Comparison of ENCODE assay signal across 13 cellular contexts in genomic region chr4:106287353-106287969, GRCh38. TPM values are rescaled to one million over a fixed set of nuclear protein-coding genes. Genes with fewer than 3 reads are reported as not detected.
DNase-seq lines count a peak whose midpoint lies in the region; ATAC-seq, FAIRE-seq and TF ChIP-seq lines count a peak whose summit lies in the region.
"Had no signal": no experiment of that assay in that cellular context is flagged by ENCODE, and none has a peak within 500 bp of the region (broad histone marks: within the 10 kb centered on the region; RNA-seq: fewer than 3 reads in every experiment).

No MANE protein-coding gene starts in this region.

- no peak overlapping the region for H2BK15ac ChIP-seq in H9 (ENCODE audit: low read depth, low read length)

- H3K36me3 Mint-ChIP-seq in H9 (ENCODE audit: insufficient read depth in 1 of 3, low read depth in 3 of 3) = peaks cover 0 to 2% (median 2%) of the 10 kb centered on the region in 3 experiments; a peak in 4 of 7 replicates
- peaks cover 33% of the 10 kb centered on the region for H3K36me3 Mint-ChIP-seq in activated naive CD8-positive, alpha-beta T cell treated with anti-CD3 and anti-CD28 coated beads, Interleukin-2, amount 50 U/mL, for 24 hours (ENCODE audit: low read depth)

- H2AK5ac ChIP-seq in H9 (ENCODE audit: insufficient read length, low read length) = no peak overlapping the region

- H2BK5ac ChIP-seq in H9 (ENCODE audit: insufficient read length, low read length) = no peak overlapping the region

- dilution Hi-C loops in endothelial cell of umbilical vein (cut with MboI; ENCODE audit: extremely low pct_ligation_motif_present, low sequenced_read_pairs) = no loop called here

- H3K27me3 Mint-ChIP-seq in H9 (ENCODE audit: low read depth) = no peaks in the 10 kb centered on the region
- no peaks in the 10 kb centered on the region for H3K27me3 Mint-ChIP-seq in activated naive CD8-positive, alpha-beta T cell treated with anti-CD3 and anti-CD28 coated beads, Interleukin-2, amount 50 U/mL, for 24 hours
- H3K27me3 Mint-ChIP-seq: dendritic cell treated with granulocyte-macrophage colony-stimulating factor and Interleukin-4, amounts not matched to agents 40 ng/mL and 50 ng/mL, for 4 days had no signal

- H3K9me3 ChIP-seq in endothelial cell of umbilical vein (replicated peaks; ENCODE audit: control insufficient read depth, insufficient read depth, low read length) (no peaks in the 10 kb centered on the region), H9 (ENCODE audit: control insufficient read depth, low read depth, low read length) (no peaks in the 10 kb centered on the region)

- peak; percentile 86 for FAIRE-seq in endothelial cell of umbilical vein (lab: Jason Lieb, UNC)
- FAIRE-seq: GM12878 had no signal

- H3K4me1 Mint-ChIP-seq in H9 = peaks cover 3 to 6% of the 10 kb centered on the region in 2 experiments; a peak in 3 of 4 replicates
- H3K4me1 Mint-ChIP-seq in activated naive CD8-positive, alpha-beta T cell treated with anti-CD3 and anti-CD28 coated beads, Interleukin-2, amount 50 U/mL, for 24 hours = no peaks in the 10 kb centered on the region

- H4K8ac ChIP-seq in H9 (replicated peaks; ENCODE audit: insufficient read length, low read depth, low read length) = no peak overlapping the region

- H2AFZ ChIP-seq in endothelial cell of umbilical vein (ENCODE audit: low read depth, low read length) (no peak overlapping the region), H9 (ENCODE audit: low read length) (no peak overlapping the region)

- no peak for ATAC-seq in left cardiac atrium
- ATAC-seq in activated naive CD8-positive, alpha-beta T cell treated with anti-CD3 and anti-CD28 coated beads, Interleukin-2, amount 50 U/mL, for 24 hours = no peak
- ATAC-seq: GM12878 had no signal

- no peak overlapping the region for H2BK12ac ChIP-seq in H9 (ENCODE audit: insufficient read length, low read depth, low read length)

- H3K36me3 ChIP-seq in endothelial cell of umbilical vein (ENCODE audit: control insufficient read depth in 2 of 2, extremely low read depth in 1 of 2, insufficient read depth in 2 of 2, low read length in 2 of 2) = no peaks in the 10 kb centered on the region

- H3K23me2 ChIP-seq in H9 (ENCODE audit: insufficient read length, low read depth, low read length, poor library complexity, severe bottlenecking) = no peaks in the 10 kb centered on the region

- H3K4me3 ChIP-seq in endothelial cell of umbilical vein (replicated peaks in 1 of 3; ENCODE audit: insufficient read depth in 1 of 3, low read depth in 1 of 3, low read length in 3 of 3) = no peak overlapping the region
- H3K4me3 ChIP-seq: GM12878 had no signal

- H3K9me3 Mint-ChIP-seq in H9 = no peaks in the 10 kb centered on the region
- peaks cover 3% of the 10 kb centered on the region for H3K9me3 Mint-ChIP-seq in activated naive CD8-positive, alpha-beta T cell treated with anti-CD3 and anti-CD28 coated beads, Interleukin-2, amount 50 U/mL, for 24 hours
- H3K9me3 Mint-ChIP-seq: dendritic cell treated with granulocyte-macrophage colony-stimulating factor and Interleukin-4, amounts not matched to agents 40 ng/mL and 50 ng/mL, for 4 days had no signal

- no peak overlapping the region for H4K5ac ChIP-seq in H9 (ENCODE audit: insufficient read length, low read depth, low read length)

- H3K4me3 Mint-ChIP-seq in H9 = no peak overlapping the region
- no peak overlapping the region for H3K4me3 Mint-ChIP-seq in activated naive CD8-positive, alpha-beta T cell treated with anti-CD3 and anti-CD28 coated beads, Interleukin-2, amount 50 U/mL, for 24 hours
- H3K4me3 Mint-ChIP-seq: dendritic cell treated with granulocyte-macrophage colony-stimulating factor and Interleukin-4, amounts not matched to agents 40 ng/mL and 50 ng/mL, for 4 days had no signal

- no peak overlapping the region for H2BK120ac ChIP-seq in H9 (ENCODE audit: low read depth, low read length, poor library complexity, severe bottlenecking)

- CTCF ChIA-PET in endothelial cell of umbilical vein (lab: Charles Lee) = interaction anchor here (1.2 kb wide), 1 partner anchor 78 kb away, joined by 3 read pairs; no protein-coding TSS in a partner anchor

- H3K56ac ChIP-seq in H9 (ENCODE audit: insufficient read length, low read depth, low read length) = no peak overlapping the region

- H3K27ac ChIP-seq in endothelial cell of umbilical vein (ENCODE audit: insufficient read depth, low read depth, low read length) = peak overlapping the region; percentile 79
- H3K27ac ChIP-seq in H9 (ENCODE audit: insufficient read length, low read depth, low read length) = no peak overlapping the region

- no peak overlapping the region for H4K91ac ChIP-seq in H9 (ENCODE audit: insufficient read length, low read depth, low read length)

- H3T11ph ChIP-seq in H9 (ENCODE audit: low read length) = no peak overlapping the region

- H3K27ac Mint-ChIP-seq in H9 = peak overlapping the region in 1 of 3 experiments; percentile 28; a peak in 1 of 7 replicates
- no peak overlapping the region for H3K27ac Mint-ChIP-seq in activated naive CD8-positive, alpha-beta T cell treated with anti-CD3 and anti-CD28 coated beads, Interleukin-2, amount 50 U/mL, for 24 hours
- H3K27ac Mint-ChIP-seq: dendritic cell treated with granulocyte-macrophage colony-stimulating factor and Interleukin-4, amounts not matched to agents 40 ng/mL and 50 ng/mL, for 4 days had no signal

- H3K79me1 ChIP-seq in H9 (ENCODE audit: insufficient read depth, low read depth, low read length, poor library complexity, severe bottlenecking) = no peaks in the 10 kb centered on the region

- H3K9ac ChIP-seq in endothelial cell of umbilical vein (replicated peaks; ENCODE audit: extremely low read depth, insufficient read depth, low read length) = no peak overlapping the region
- no peak overlapping the region for H3K9ac ChIP-seq in H9 (ENCODE audit: extremely low read depth, insufficient read length, low read length)

- POLR2A ChIA-PET in endothelial cell of umbilical vein (lab: Charles Lee) = no interaction called here

- TSS peak; percentile 21 for BruUV-seq in endothelial cell of umbilical vein (replicated peaks; lab: Mats Ljungman, UMichigan)

- no peak for TF ChIP-seq POLR2A in endothelial cell of umbilical vein (IDR thresholded peaks at IDR 0.05; ENCODE audit: low read depth, low read length)

- no peak overlapping the region for H3K23ac ChIP-seq in H9 (ENCODE audit: insufficient read length, low read depth, low read length)

- H3K27me3 ChIP-seq in endothelial cell of umbilical vein (ENCODE audit: control insufficient read depth in 2 of 2, insufficient read depth in 2 of 2, low read length in 2 of 2) (no peaks in the 10 kb centered on the region), H9 (ENCODE audit: insufficient read depth, low read length) (no peaks in the 10 kb centered on the region)

- H3K9me1 ChIP-seq in endothelial cell of umbilical vein (replicated peaks; ENCODE audit: control insufficient read depth, extremely low read depth, insufficient read depth, low read length) = no peaks in the 10 kb centered on the region

- no peaks in the 10 kb centered on the region for H4K20me1 ChIP-seq in endothelial cell of umbilical vein (replicated peaks; ENCODE audit: control insufficient read depth, extremely low read depth, insufficient read depth, low read length)
- no peaks in the 10 kb centered on the region for H4K20me1 ChIP-seq in H9 (ENCODE audit: control insufficient read depth, insufficient read depth, insufficient read length)

- no peak overlapping the region for H2BK20ac ChIP-seq in H9 (ENCODE audit: low read depth, low read length, poor library complexity, severe bottlenecking)

- H3K4me2 ChIP-seq in endothelial cell of umbilical vein (ENCODE audit: insufficient read depth, low read length) (peak overlapping the region; percentile 21), H9 (ENCODE audit: insufficient read depth, insufficient read length, low read length) (no peak overlapping the region)

- no peak overlapping the region for H3K14ac ChIP-seq in H9 (ENCODE audit: insufficient read depth, low read length)

- intact Hi-C loops in endothelial cell of umbilical vein (cut with micrococcal nuclease) = loop anchor here (1.0 kb wide), 2 partner anchors 13 to 29 kb away; partner anchors contain the start of genes AIMP1 and TBCK
- intact Hi-C loops in left cardiac atrium (cut with DNase I) = no loop called here

- no peak overlapping the region for H3K4ac ChIP-seq in H9 (ENCODE audit: low read depth, low read length)

- DNase-seq in ELR (ENCODE audit: low read depth) (peak; percentile 88), NCI-H2029 treated with DMSO at 0.1 percent for 48 hours (lab: John Stamatoyannopoulos, UW) (peak; percentile 21), endothelial cell of umbilical vein (ENCODE audit: low read depth, low spot score) (peak; percentile 85), non-pigmented ciliary epithelial cell (ENCODE audit: low read depth) (peak; percentile 83), left cardiac atrium (no peak), H9 (no peak), hypothalamus (lab: John Stamatoyannopoulos, UW) (no peak)
- DNase-seq in activated naive CD8-positive, alpha-beta T cell treated with anti-CD3 and anti-CD28 coated beads, Interleukin-2, amount 50 U/mL, for 24 hours = no peak
- DNase-seq: activated CD4-positive, alpha-beta T cell treated with anti-CD3 and anti-CD28 coated beads for 1 hour; NCI-H2081; stimulated activated CD8-positive, alpha-beta memory T cell treated with anti-CD3 and anti-CD28 coated beads, Interleukin-4, amount 100 ng/mL, for 48 hours had no signal

- H3K79me2 ChIP-seq in endothelial cell of umbilical vein (ENCODE audit: control insufficient read depth, insufficient read depth, low read length) (no peaks in the 10 kb centered on the region), H9 (ENCODE audit: insufficient read depth, low read length) (no peaks in the 10 kb centered on the region)

- TF ChIP-seq CTCF in endothelial cell of umbilical vein (IDR thresholded peaks at IDR 0.05; ENCODE audit: extremely low read depth in 1 of 2, insufficient read depth in 1 of 2, low read depth in 1 of 2, low read length in 2 of 2) (no peak), H9 (conservative IDR thresholded peaks at IDR 0.05) (no peak)

- H3K4me1 ChIP-seq in endothelial cell of umbilical vein (ENCODE audit: control insufficient read depth, extremely low read depth, insufficient read depth, low read length) = peaks cover 9% of the 10 kb centered on the region
- no peaks in the 10 kb centered on the region; the same call in 1 of the 2 replicates for H3K4me1 ChIP-seq in H9 (ENCODE audit: insufficient read depth, low read length)

- H3K18ac ChIP-seq in H9 (ENCODE audit: insufficient read length, low read depth, low read length) = no peak overlapping the region

RNA-seq across cellular contexts. Expression of gene TBCK, which starts 28.5 kb away (rescaled TPM):
- total RNA-seq in endothelial cell of umbilical vein = 29.0 and 38.6 TPM in 2 replicates
- 18.2 and 20.3 TPM in 2 replicates for polyA plus RNA-seq in endothelial cell of umbilical vein
- polyA plus RNA-seq in endothelial cell of umbilical vein (2011; cell fraction: cytosol; rRNA removed) = 14.8 and 17.8 TPM in 2 replicates
- 72.2 and 92.7 TPM in 2 replicates for polyA plus RNA-seq in endothelial cell of umbilical vein (2011; cell fraction: nucleus; rRNA removed)
- 14.8 and 17.4 TPM in 2 replicates for polyA plus RNA-seq in endothelial cell of umbilical vein (2012)
- 62.4 and 65.8 TPM in 2 replicates for polyA minus RNA-seq in endothelial cell of umbilical vein
- 8.5 TPM for polyA minus RNA-seq in endothelial cell of umbilical vein (2011; cell fraction: cytosol; rRNA and poly(A)+ RNA removed)
- 167 and 173 TPM in 2 replicates for polyA minus RNA-seq in endothelial cell of umbilical vein (2011; cell fraction: nucleus; rRNA and poly(A)+ RNA removed)
- total RNA-seq in left cardiac atrium = 10 to 100 TPM; 19.4 to 22.8 TPM
- total RNA-seq in H9 (2021) = 22.1 and 23.4 TPM in 2 replicates

RNA-seq across cellular contexts. Expression of gene AIMP1, which starts 28.9 kb away (rescaled TPM):
- total RNA-seq in endothelial cell of umbilical vein (42.4 and 44.7 TPM in 2 replicates), left cardiac atrium (10 to 100 TPM; 35.6 to 40.7 TPM), H9 (2021) (36.8 and 37.1 TPM in 2 replicates)
- polyA plus RNA-seq in endothelial cell of umbilical vein = 3.9 and 6.4 TPM in 2 replicates
- polyA plus RNA-seq in endothelial cell of umbilical vein (2011; cell fraction: cytosol; rRNA removed) = 13.9 and 14.4 TPM in 2 replicates
- 13.6 and 23.9 TPM in 2 replicates for polyA plus RNA-seq in endothelial cell of umbilical vein (2011; cell fraction: nucleus; rRNA removed)
- 49.2 and 52.7 TPM in 2 replicates for polyA plus RNA-seq in endothelial cell of umbilical vein (2012)
- polyA minus RNA-seq in endothelial cell of umbilical vein = 3.0 and 3.8 TPM in 2 replicates
- polyA minus RNA-seq in endothelial cell of umbilical vein (2011; cell fraction: cytosol; rRNA and poly(A)+ RNA removed) = 6.5 TPM
- 4.1 and 5.8 TPM in 2 replicates for polyA minus RNA-seq in endothelial cell of umbilical vein (2011; cell fraction: nucleus; rRNA and poly(A)+ RNA removed)

Comparison
In these comparisons a context has a peak if more than half of its experiments do, and no peak if none do; other contexts are left out.
1. DNase-seq: peak in ELR (single experiment), NCI-H2029 treated with DMSO at 0.1 percent for 48 hours (single experiment), endothelial cell of umbilical vein (single experiment) and non-pigmented ciliary epithelial cell (single experiment); none in left cardiac atrium (single experiment), H9 (single experiment), activated naive CD8-positive, alpha-beta T cell treated with anti-CD3 and anti-CD28 coated beads, Interleukin-2, amount 50 U/mL, for 24 hours (single experiment) and hypothalamus (0 of 51).